8 cellular contexts compared by ENCODE assay signal in genomic region chr13:66657165-66657895, GRCh38.
DNase-seq lines count a peak whose midpoint lies in the region; ATAC-seq and TF ChIP-seq lines count a peak whose summit lies in the region.

No MANE protein-coding gene starts in this region.

- no peaks in the 10 kb centered on the region for H3K27me3 ChIP-seq in OCI-LY3 (ENCODE audit: low read depth, low read length)
- no peaks in the 10 kb centered on the region for H3K27me3 ChIP-seq in fibroblast of lung (ENCODE audit: control insufficient read depth, insufficient read depth, low read length)
- no peaks in the 10 kb centered on the region for H3K27me3 ChIP-seq in trophoblast cell (ENCODE audit: insufficient read depth, low read length)

- H3K4ac ChIP-seq in trophoblast cell (ENCODE audit: low read depth, low read length), result no peak overlapping the region

- H3K4me1 ChIP-seq in HEK293 (ENCODE audit: control insufficient read depth, insufficient read depth, low read length) (no peaks in the 10 kb centered on the region), OCI-LY3 (ENCODE audit: low read length) (peaks cover 57% of the 10 kb centered on the region), fibroblast of lung (ENCODE audit: control insufficient read depth, extremely low read depth, insufficient read depth, low read length) (no peaks in the 10 kb centered on the region), trophoblast cell (ENCODE audit: control insufficient read depth in 1 of 2, insufficient read depth in 2 of 2, low read length in 2 of 2) (no peaks in the 10 kb centered on the region)

- H3K27ac ChIP-seq in HEK293 (ENCODE audit: extremely low read depth, low read depth, low read length), result no peak overlapping the region
- peak overlapping the region; percentile 97 for H3K27ac ChIP-seq in OCI-LY3 (ENCODE audit: low read length)
- H3K27ac ChIP-seq in fibroblast of lung (ENCODE audit: insufficient read depth, low read length), result no peak overlapping the region
- peak overlapping the region; percentile 48 for H3K27ac ChIP-seq in trophoblast cell (ENCODE audit: low read depth, low read length)

- H4K20me1 ChIP-seq in OCI-LY3 (ENCODE audit: insufficient read depth, low read length) (no peaks in the 10 kb centered on the region), fibroblast of lung (ENCODE audit: control insufficient read depth, extremely low read depth, insufficient read depth, low read length) (no peaks in the 10 kb centered on the region)

- no peak overlapping the region for H3K18ac ChIP-seq in trophoblast cell (ENCODE audit: low read length)

- H3K9ac ChIP-seq in OCI-LY3 (ENCODE audit: low read length), result peak overlapping the region; percentile 40
- no peak overlapping the region for H3K9ac ChIP-seq in fibroblast of lung (ENCODE audit: insufficient read depth, low read length)
- H3K9ac ChIP-seq in trophoblast cell (ENCODE audit: low read length), result no peak overlapping the region

- no peaks in the 10 kb centered on the region for H3K36me3 ChIP-seq in HEK293 (ENCODE audit: control insufficient read depth in 2 of 2, insufficient read depth in 1 of 2, low read length in 2 of 2)
- H3K36me3 ChIP-seq in OCI-LY3 (replicated peaks; ENCODE audit: low read depth, low read length), result no peaks in the 10 kb centered on the region
- no peaks in the 10 kb centered on the region for H3K36me3 ChIP-seq in fibroblast of lung (ENCODE audit: control insufficient read depth, insufficient read depth, low read length)
- H3K36me3 ChIP-seq in trophoblast cell (ENCODE audit: control insufficient read depth in 1 of 2, insufficient read depth in 2 of 2, low read length in 2 of 2), result no peaks in the 10 kb centered on the region

- ATAC-seq in HG02798 (IDR thresholded peaks at IDR 0.05; ENCODE audit: poor library complexity, unreplicated experiment) (no peak), GM18519 (IDR thresholded peaks at IDR 0.05; ENCODE audit: low FRiP score, unreplicated experiment) (no peak), GM19324 (IDR thresholded peaks at IDR 0.05; ENCODE audit: low FRiP score, unreplicated experiment) (no peak)

- CTCF ChIA-PET in HEK293 (lab: Yijun Ruan, JAX), result interaction anchor here (0.7 kb wide), 1 partner anchor 339 kb away, joined by 3 read pairs; no protein-coding TSS in a partner anchor

- H2BK5ac ChIP-seq in trophoblast cell (ENCODE audit: low read depth, low read length, poor library complexity), result no peak overlapping the region

- WGBS in trophoblast cell (ENCODE audit: extremely low coverage, insufficient coverage, insufficient read length), result no CpG with 5 or more reads among the region's 6 CpGs

- H4K91ac ChIP-seq in trophoblast cell (ENCODE audit: low read depth, low read length), result no peak overlapping the region

- TF ChIP-seq CTCF in HEK293 (tag by site-specific recombination; IDR thresholded peaks at IDR 0.05) (no peak), OCI-LY3 (IDR thresholded peaks at IDR 0.05; ENCODE audit: low read depth, low read length) (no peak), fibroblast of lung (conservative IDR thresholded peaks at IDR 0.05 in 1 of 2, IDR thresholded peaks at IDR 0.05 in 1 of 2; ENCODE audit: low read depth in 1 of 2, low read length in 2 of 2) (no peak)

- H2AFZ ChIP-seq in OCI-LY3 (ENCODE audit: low read depth, low read length), result peak overlapping the region; percentile 50; the same call in 1 of the 2 replicates
- no peak overlapping the region for H2AFZ ChIP-seq in fibroblast of lung (ENCODE audit: low read length)
- H2AFZ ChIP-seq in trophoblast cell (ENCODE audit: insufficient read depth, low read length, poor library complexity), result no peak overlapping the region

- no peak overlapping the region for H4K12ac ChIP-seq in trophoblast cell (ENCODE audit: low read depth, low read length)

- no peak overlapping the region for H3K4me3 ChIP-seq in HEK293 (ENCODE audit: low read depth, low read length)
- peak overlapping the region; percentile 15 for H3K4me3 ChIP-seq in OCI-LY3 (ENCODE audit: low read length)
- no peak overlapping the region for H3K4me3 ChIP-seq in fibroblast of lung (replicated peaks in 1 of 4; ENCODE audit: control extremely low read depth in 1 of 4, insufficient read depth in 1 of 4, low read depth in 3 of 4, low read length in 4 of 4)
- H3K4me3 ChIP-seq in trophoblast cell (ENCODE audit: low read depth, low read length), result no peak overlapping the region

- no peak overlapping the region for H4K8ac ChIP-seq in trophoblast cell (ENCODE audit: low read depth, low read length)

- DNase-seq in fibroblast of lung (ENCODE audit: low read depth in 2 of 2) (peak; percentile 88 to 99), trophoblast cell (peak; percentile 52 to 80)
- DNase-seq in activated CD4-positive, alpha-beta T cell treated with anti-CD3 and anti-CD28 coated beads, Interleukin-2, amount 50 U/mL, for 4 hours, result no peak

- H2BK12ac ChIP-seq in trophoblast cell (ENCODE audit: low read length), result no peak overlapping the region

- no peaks in the 10 kb centered on the region for H3K9me3 ChIP-seq in HEK293 (ENCODE audit: control insufficient read depth, insufficient read depth, low read depth, low read length)
- no peaks in the 10 kb centered on the region for H3K9me3 ChIP-seq in OCI-LY3 (ENCODE audit: insufficient read depth, low read length)
- no peaks in the 10 kb centered on the region for H3K9me3 ChIP-seq in fibroblast of lung (ENCODE audit: control insufficient read depth, insufficient read depth, low read depth, low read length)
- H3K9me3 ChIP-seq in trophoblast cell (ENCODE audit: insufficient read depth, low read depth, low read length), result no peaks in the 10 kb centered on the region

- H2BK120ac ChIP-seq in trophoblast cell (ENCODE audit: insufficient read depth, low read length, poor library complexity), result no peak overlapping the region

- no peak overlapping the region for H2AK5ac ChIP-seq in trophoblast cell (ENCODE audit: low read length)

- H3K14ac ChIP-seq in trophoblast cell (ENCODE audit: low read length), result no peak overlapping the region

- no peaks in the 10 kb centered on the region for H3K79me2 ChIP-seq in OCI-LY3 (ENCODE audit: low read length)
- H3K79me2 ChIP-seq in fibroblast of lung (ENCODE audit: control insufficient read depth, insufficient read depth, low read length), result no peaks in the 10 kb centered on the region
- no peaks in the 10 kb centered on the region for H3K79me2 ChIP-seq in trophoblast cell (ENCODE audit: control insufficient read depth, insufficient read depth, low read length, poor library complexity)

- H3K79me1 ChIP-seq in trophoblast cell (ENCODE audit: low read length), result no peaks in the 10 kb centered on the region

- H3K4me2 ChIP-seq in OCI-LY3 (ENCODE audit: low read length) (peak overlapping the region; percentile 90), fibroblast of lung (ENCODE audit: extremely low read depth, insufficient read depth, low read length) (no peak overlapping the region), trophoblast cell (ENCODE audit: low read length) (no peak overlapping the region)

- H3K23ac ChIP-seq in trophoblast cell (ENCODE audit: low read length), result no peak overlapping the region

- POLR2A ChIA-PET in HEK293 (lab: Yijun Ruan, JAX), result no interaction called here

TF ChIP-seq in HEK293, 187 proteins besides CTCF, POLR2A, EP300 and RAD21 (continues in another document):
- TF ChIP-seq ZNF449 (tag by site-specific recombination; IDR thresholded peaks at IDR 0.05) (no peak), ZNF777 (tag by site-specific recombination; IDR thresholded peaks at IDR 0.05; ENCODE audit: borderline replicate concordance) (no peak), ZNF580 (tag by site-specific recombination; IDR thresholded peaks at IDR 0.05) (no peak), ZNF292 (tag by site-specific recombination; IDR thresholded peaks at IDR 0.05; ENCODE audit: borderline replicate concordance, low read depth) (no peak), ZEB2 (tag by site-specific recombination; IDR thresholded peaks at IDR 0.05) (peak; percentile 50; the same call in 1 of the 2 replicates), SCRT1 (tag by site-specific recombination; IDR thresholded peaks at IDR 0.05; ENCODE audit: borderline replicate concordance) (no peak), ZSCAN30 (tag by site-specific recombination; IDR thresholded peaks at IDR 0.05) (0 out of 2 replicates have a peak, but pooled peaks have one; percentile 41), ZNF132 (tag by site-specific recombination; IDR thresholded peaks at IDR 0.05; ENCODE audit: borderline replicate concordance) (no peak), WT1 (tag by site-specific recombination; IDR thresholded peaks at IDR 0.05) (peak; percentile 97), KLF16 (tag by site-specific recombination; IDR thresholded peaks at IDR 0.05) (no peak), ZBTB17 (tag by site-specific recombination; IDR thresholded peaks at IDR 0.05) (peak; percentile 64), ZFP41 (tag by site-specific recombination; IDR thresholded peaks at IDR 0.05; ENCODE audit: borderline replicate concordance) (no peak), ZNF426 (tag by site-specific recombination; IDR thresholded peaks at IDR 0.05) (no peak)

Comparison
In these comparisons a context has a peak if more than half of its experiments do, and no peak if none do; other contexts are left out.
1. H3K27ac ChIP-seq: peak in OCI-LY3 (single experiment) and trophoblast cell (single experiment); none in HEK293 (single experiment) and fibroblast of lung (single experiment).
2. DNase-seq: peak in fibroblast of lung (2 of 2) and trophoblast cell (2 of 2); none in activated CD4-positive, alpha-beta T cell treated with anti-CD3 and anti-CD28 coated beads, Interleukin-2, amount 50 U/mL, for 4 hours (0 of 2).